ENCODE assay signal across 8 cellular contexts in genomic region chr18:79507546-79508480, GRCh38.
DNase-seq lines count a peak whose midpoint lies in the region; ATAC-seq and TF ChIP-seq lines count a peak whose summit lies in the region.

No MANE protein-coding gene starts in this region.

- peaks cover 5% of the 10 kb centered on the region for H3K27me3 ChIP-seq in adipocyte (replicated peaks; ENCODE audit: control insufficient read depth, insufficient read depth, low read length)
- no peaks in the 10 kb centered on the region for H3K27me3 ChIP-seq in left ventricle myocardium inferior (ENCODE audit: low read depth)

- TF ChIP-seq CTCF in left ventricle myocardium inferior (IDR thresholded peaks at IDR 0.05; ENCODE audit: borderline replicate concordance), result no peak

- no peaks in the 10 kb centered on the region for H3K27me3 Mint-ChIP-seq in activated naive CD4-positive, alpha-beta T cell treated with anti-CD3 and anti-CD28 coated beads for 36 hours (ENCODE audit: low read depth)

- peak overlapping the region; percentile 77 for H3K4me3 ChIP-seq in adipocyte (ENCODE audit: low read length)
- H3K4me3 ChIP-seq in left ventricle myocardium inferior, result peak overlapping the region; percentile 62

- intact Hi-C loops in activated naive CD4-positive, alpha-beta T cell treated with anti-CD3 and anti-CD28 coated beads for 36 hours (cut with micrococcal nuclease), result loop anchor here (1.0 to 2.0 kb wide), 3 partner anchors 8 to 16 kb away; no protein-coding TSS in a partner anchor
- intact Hi-C loops in left ventricle myocardium inferior (cut with micrococcal nuclease), result no loop called here
- intact Hi-C loops in posterior vena cava (cut with DNase I), result loop anchor here in 1 of 2 donors (10.0 kb wide), 1 partner anchor 123 kb away; no protein-coding TSS in a partner anchor

- H3K9me3 ChIP-seq in adipocyte (ENCODE audit: control insufficient read depth, low read length), result no peaks in the 10 kb centered on the region
- H3K9me3 ChIP-seq in left ventricle myocardium inferior (replicated peaks), result no peaks in the 10 kb centered on the region

- peaks cover 26% of the 10 kb centered on the region for H3K4me1 ChIP-seq in adipocyte (ENCODE audit: control insufficient read depth, insufficient read depth, low read length)
- H3K4me1 ChIP-seq in left ventricle myocardium inferior, result peaks cover 36% of the 10 kb centered on the region

- CTCF ChIA-PET in activated naive CD4-positive, alpha-beta T cell treated with anti-CD3 and anti-CD28 coated beads for 36 hours (lab: Charles Lee), result interaction anchor here (0.8 to 1.4 kb wide), 3 partner anchors 8 to 15 kb away, joined by 4 to 5 read pairs (median 5); no protein-coding TSS in a partner anchor

- H3K9me3 Mint-ChIP-seq in activated naive CD4-positive, alpha-beta T cell treated with anti-CD3 and anti-CD28 coated beads for 36 hours, result no peaks in the 10 kb centered on the region

- peak overlapping the region; percentile 64 for H3K4me3 Mint-ChIP-seq in activated naive CD4-positive, alpha-beta T cell treated with anti-CD3 and anti-CD28 coated beads for 36 hours

- H3K27ac Mint-ChIP-seq in activated naive CD4-positive, alpha-beta T cell treated with anti-CD3 and anti-CD28 coated beads for 36 hours, result peak overlapping the region; percentile 89

- no peaks in the 10 kb centered on the region for H3K36me3 ChIP-seq in adipocyte (ENCODE audit: control insufficient read depth, insufficient read depth, low read length, severe bottlenecking)
- peaks cover 7% of the 10 kb centered on the region for H3K36me3 ChIP-seq in left ventricle myocardium inferior

- DNase-seq in activated naive CD4-positive, alpha-beta T cell treated with anti-CD3 and anti-CD28 coated beads for 36 hours, result peak; percentile 49
- DNase-seq in activated naive CD4-positive, alpha-beta T cell (lab: John Stamatoyannopoulos, UW), result no peak
- DNase-seq in adipocyte (ENCODE audit: low read depth), result peak; percentile 27
- DNase-seq in left ventricle myocardium inferior, result peak; percentile 86
- peak; percentile 95 for DNase-seq in posterior vena cava (ENCODE audit: low spot score)
- DNase-seq in effector CD4-positive, alpha-beta T cell, result no peak
- DNase-seq in NCI-H526 (lab: John Stamatoyannopoulos, UW), result no peak

- peaks cover 26% of the 10 kb centered on the region for H3K36me3 Mint-ChIP-seq in activated naive CD4-positive, alpha-beta T cell treated with anti-CD3 and anti-CD28 coated beads for 36 hours (ENCODE audit: low read depth)

- H3K9ac ChIP-seq in adipocyte (ENCODE audit: low read length), result peak overlapping the region; percentile 66

- peaks cover 58% of the 10 kb centered on the region for H3K4me1 Mint-ChIP-seq in activated naive CD4-positive, alpha-beta T cell treated with anti-CD3 and anti-CD28 coated beads for 36 hours (ENCODE audit: low read depth)

- no peak for ATAC-seq in HG02571 (IDR thresholded peaks at IDR 0.05; ENCODE audit: unreplicated experiment)

- H3K27ac ChIP-seq in left ventricle myocardium inferior (replicated peaks), result peak overlapping the region; percentile 97

Comparison
In these comparisons a context has a peak if more than half of its experiments do, and no peak if none do; other contexts are left out.
1. DNase-seq: peak in activated naive CD4-positive, alpha-beta T cell treated with anti-CD3 and anti-CD28 coated beads for 36 hours (single experiment), adipocyte (single experiment), left ventricle myocardium inferior (single experiment) and posterior vena cava (single experiment); none in activated naive CD4-positive, alpha-beta T cell (0 of 4), effector CD4-positive, alpha-beta T cell (single experiment) and NCI-H526 (0 of 2).